ENCODE assay signal across 34 cellular contexts in genomic region chr20:52805128-52805527, GRCh38.
"Had no signal": no experiment of that assay in that cellular context is flagged by ENCODE, and none has a peak within 500 bp of the region (broad histone marks: within the 10 kb centered on the region; RNA-seq: fewer than 3 reads in every experiment).

No MANE protein-coding gene starts in this region.

- H3K27ac ChIP-seq: body of pancreas, breast epithelium, Peyer's patch had no signal

- ATAC-seq: activated CD4-positive, alpha-beta T cell treated with anti-CD3 and anti-CD28 coated beads for 36 hours; activated CD8-positive, alpha-beta T cell treated with anti-CD3 and anti-CD28 coated beads, Interleukin-2, amount 10 ng/mL, durations not matched to agents 7 days and 5 days; PC-3; SK-N-SH treated with all-trans-retinoic acid at 6 μM for 48 hours; T-cell; T-helper 17 cell had no signal

- H3K36me3 Mint-ChIP-seq: activated naive CD8-positive, alpha-beta T cell treated with anti-CD3 and anti-CD28 coated beads, Interleukin-2, amount 10 ng/mL, durations not matched to agents 7 days and 5 days; T-cell had no signal

- FAIRE-seq: astrocyte had no signal

- H3K9me3 ChIP-seq: body of pancreas, breast epithelium, Peyer's patch had no signal

- H3K4me1 ChIP-seq: breast epithelium, Peyer's patch had no signal

- H3K36me3 ChIP-seq: breast epithelium, Peyer's patch had no signal

- DNase-seq: activated CD4-positive, alpha-beta T cell treated with anti-CD3 and anti-CD28 coated beads for 36 hours; activated CD4-positive, alpha-beta T cell treated with anti-CD3 and anti-CD28 coated beads, Interleukin-2, amount 10 ng/mL, durations not matched to agents 7 days and 5 days; activated CD4-positive, alpha-beta T cell treated with anti-CD3 and anti-CD28 coated beads, Interleukin-2, amount 50 U/mL, for 48 hours; activated CD8-positive, alpha-beta T cell treated with anti-CD3 and anti-CD28 coated beads, Interleukin-2, amount 10 ng/mL, durations not matched to agents 7 days and 5 days; activated gamma-delta T cell; activated naive CD4-positive, alpha-beta T cell treated with Interleukin-2 at 50 U/mL for 16 hours; activated naive CD8-positive, alpha-beta T cell treated with anti-CD3 and anti-CD28 coated beads, Interleukin-2, amount 10 ng/mL, durations not matched to agents 7 days and 5 days; activated T-cell treated with anti-CD3 and anti-CD28 coated beads, Interleukin-2, amount 50 U/mL, for 24 hours; body of pancreas; cerebellar nuclear complex; KG1; MM.1S; NCI-H1092 treated with DMSO at 0.1 percent for 48 hours; NCI-H1436 treated with DMSO at 0.1 percent for 48 hours; NCI-H1694 treated with DMSO at 0.1 percent for 48 hours; NCI-H2029; NCI-H2107; NCI-H2171; NCI-H510A; NCI-H526; NCI-H774; NK-92 treated with Interleukin-12 subunit alpha and Interleukin-12 subunit beta, amount 100 ng/mL, for 24 hours; PC-3; Peyer's patch; RPMI8226; SIG-M5; T-cell; T-helper 17 cell; T-helper 9 cell had no signal

- H3K4me3 Mint-ChIP-seq: activated CD4-positive, alpha-beta T cell treated with anti-CD3 and anti-CD28 coated beads for 36 hours; activated CD4-positive, alpha-beta T cell treated with anti-CD3 and anti-CD28 coated beads, Interleukin-2, amount 10 ng/mL, durations not matched to agents 7 days and 5 days; activated CD8-positive, alpha-beta T cell treated with anti-CD3 and anti-CD28 coated beads, Interleukin-2, amount 10 ng/mL, durations not matched to agents 7 days and 5 days; activated naive CD4-positive, alpha-beta T cell treated with anti-CD3 and anti-CD28 coated beads, Interleukin-2, amount 50 U/mL, for 24 hours; activated naive CD8-positive, alpha-beta T cell treated with anti-CD3 and anti-CD28 coated beads, Interleukin-2, amount 10 ng/mL, durations not matched to agents 7 days and 5 days; activated T-cell treated with anti-CD3 and anti-CD28 coated beads, Interleukin-2, amount 50 U/mL, for 24 hours; T-cell; T-helper 17 cell had no signal

- H3K27me3 Mint-ChIP-seq: activated CD4-positive, alpha-beta T cell treated with anti-CD3 and anti-CD28 coated beads, Interleukin-2, amount 10 ng/mL, durations not matched to agents 7 days and 5 days; activated naive CD4-positive, alpha-beta T cell treated with anti-CD3 and anti-CD28 coated beads, Interleukin-2, amount 50 U/mL, for 24 hours had no signal

- H3K4me3 ChIP-seq: body of pancreas, breast epithelium, Peyer's patch had no signal

- H3K27ac Mint-ChIP-seq: activated CD4-positive, alpha-beta T cell treated with anti-CD3 and anti-CD28 coated beads for 36 hours; activated CD4-positive, alpha-beta T cell treated with anti-CD3 and anti-CD28 coated beads, Interleukin-2, amount 10 ng/mL, durations not matched to agents 7 days and 5 days; activated CD8-positive, alpha-beta T cell treated with anti-CD3 and anti-CD28 coated beads, Interleukin-2, amount 10 ng/mL, durations not matched to agents 7 days and 5 days; activated naive CD4-positive, alpha-beta T cell treated with anti-CD3 and anti-CD28 coated beads, Interleukin-2, amount 50 U/mL, for 24 hours; activated naive CD8-positive, alpha-beta T cell treated with anti-CD3 and anti-CD28 coated beads, Interleukin-2, amount 10 ng/mL, durations not matched to agents 7 days and 5 days; activated T-cell treated with anti-CD3 and anti-CD28 coated beads, Interleukin-2, amount 50 U/mL, for 24 hours; activated T-helper 2 cell treated with anti-CD3 and anti-CD28 coated beads, Interferon-gamma antibody, Interleukin-2, Interleukin-4, amounts not matched to agents 10 μg/mL and 5 μg/mL and 100 μg/mL, durations not matched to agents 14 hours and 24 hours and 36 hours; T-cell; T-helper 17 cell had no signal

- H3K9me3 Mint-ChIP-seq: activated CD4-positive, alpha-beta T cell treated with anti-CD3 and anti-CD28 coated beads, Interleukin-2, amount 10 ng/mL, durations not matched to agents 7 days and 5 days; activated naive CD4-positive, alpha-beta T cell treated with anti-CD3 and anti-CD28 coated beads, Interleukin-2, amount 50 U/mL, for 24 hours; activated naive CD8-positive, alpha-beta T cell treated with anti-CD3 and anti-CD28 coated beads, Interleukin-2, amount 10 ng/mL, durations not matched to agents 7 days and 5 days; activated T-cell treated with anti-CD3 and anti-CD28 coated beads, Interleukin-2, amount 50 U/mL, for 24 hours; activated T-helper 2 cell treated with anti-CD3 and anti-CD28 coated beads, Interferon-gamma antibody, Interleukin-2, Interleukin-4, amounts not matched to agents 10 μg/mL and 5 μg/mL and 100 μg/mL, durations not matched to agents 14 hours and 24 hours and 36 hours; T-cell had no signal

- H3K27me3 ChIP-seq: body of pancreas, breast epithelium, Peyer's patch had no signal

- H3K4me1 Mint-ChIP-seq: activated CD4-positive, alpha-beta T cell treated with anti-CD3 and anti-CD28 coated beads for 36 hours; activated CD4-positive, alpha-beta T cell treated with anti-CD3 and anti-CD28 coated beads, Interleukin-2, amount 10 ng/mL, durations not matched to agents 7 days and 5 days; activated naive CD4-positive, alpha-beta T cell treated with anti-CD3 and anti-CD28 coated beads, Interleukin-2, amount 50 U/mL, for 24 hours; activated naive CD8-positive, alpha-beta T cell treated with anti-CD3 and anti-CD28 coated beads, Interleukin-2, amount 10 ng/mL, durations not matched to agents 7 days and 5 days; T-cell; T-helper 17 cell had no signal
